ENCODE assay signal across 9 cellular contexts in the genomic region with DNA sequence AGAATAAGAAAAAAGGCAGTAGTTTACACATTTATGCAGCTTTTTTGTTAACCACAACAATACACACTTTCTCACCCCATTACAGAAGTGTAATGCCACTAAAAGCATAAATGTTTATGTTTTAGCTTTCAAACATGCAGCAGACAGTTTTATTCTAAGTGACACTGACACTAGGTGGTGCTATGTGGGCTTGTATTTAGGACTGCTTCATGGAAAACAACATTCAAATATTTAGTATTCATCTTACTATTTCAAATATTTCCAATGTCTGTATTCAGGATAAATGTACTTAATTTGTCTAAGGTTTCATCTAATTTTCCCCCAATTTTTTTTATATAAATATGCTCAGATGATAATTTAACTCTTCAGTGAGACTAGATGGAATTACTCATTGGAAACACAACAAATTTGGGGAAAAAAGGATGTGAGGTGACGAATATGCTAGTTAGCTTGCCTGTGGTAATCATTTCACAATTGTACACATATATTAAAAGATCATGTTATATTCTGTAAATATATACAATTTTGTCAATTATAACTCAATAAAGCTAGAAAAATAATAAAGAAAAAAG.
A peak's percentile ranks its signal among the peaks of the same experiment; 100 is the strongest.
DNase-seq lines count a peak whose midpoint lies in the region; ATAC-seq, FAIRE-seq and TF ChIP-seq lines count a peak whose summit lies in the region.
"Had no signal": no experiment of that assay in that cellular context is flagged by ENCODE, and none has a peak within 500 bp of the region (broad histone marks: within the 10 kb centered on the region; RNA-seq: fewer than 3 reads in every experiment).

No MANE protein-coding gene starts in this region.

- H3K4me1 ChIP-seq in heart left ventricle (no peaks in the 10 kb centered on the region), astrocyte (ENCODE audit: insufficient read depth, low read length) (no peaks in the 10 kb centered on the region), neuronal stem cell (ENCODE audit: control insufficient read depth in 2 of 2, insufficient read depth in 1 of 2, low read depth in 1 of 2, low read length in 2 of 2) (no peaks in the 10 kb centered on the region)

- no peak overlapping the region for H2BK120ac ChIP-seq in neuronal stem cell (ENCODE audit: low read depth, low read length)

- no peak overlapping the region for H2BK5ac ChIP-seq in neuronal stem cell (ENCODE audit: low read length)

- no peak overlapping the region for H3K23ac ChIP-seq in neuronal stem cell (ENCODE audit: low read depth, low read length, poor library complexity)

- H4K20me1 ChIP-seq in astrocyte (ENCODE audit: insufficient read depth, low read length): no peaks in the 10 kb centered on the region

- no peak overlapping the region for H4K8ac ChIP-seq in neuronal stem cell (ENCODE audit: low read depth, low read length)

- TF ChIP-seq CTCF in heart left ventricle (IDR thresholded peaks at IDR 0.05): peak; percentile 39 to 73 (median 54)
- peak; percentile 38 for TF ChIP-seq CTCF in astrocyte (IDR thresholded peaks at IDR 0.05; ENCODE audit: insufficient read depth, low read depth, low read length)

- no peaks in the 10 kb centered on the region for H3K79me1 ChIP-seq in neuronal stem cell (ENCODE audit: low read depth, low read length)

- H3K4me3 Mint-ChIP-seq in astrocyte (ENCODE audit: unreplicated experiment): no peak overlapping the region
- H3K4me3 Mint-ChIP-seq: activated naive CD8-positive, alpha-beta T cell treated with anti-CD3 and anti-CD28 coated beads, Interleukin-2, amount 10 ng/mL, durations not matched to agents 7 days and 5 days had no signal

- no peaks in the 10 kb centered on the region for H3K9me3 ChIP-seq in heart left ventricle
- no peaks in the 10 kb centered on the region for H3K9me3 ChIP-seq in astrocyte (ENCODE audit: insufficient read depth, low read depth, low read length)
- no peaks in the 10 kb centered on the region for H3K9me3 ChIP-seq in neuronal stem cell (replicated peaks in 1 of 2; ENCODE audit: control insufficient read depth in 2 of 2, insufficient read depth in 1 of 2, low read depth in 1 of 2, low read length in 2 of 2)

- no peak overlapping the region for H3K18ac ChIP-seq in neuronal stem cell (ENCODE audit: low read length)

- no peak overlapping the region for H4K91ac ChIP-seq in neuronal stem cell (ENCODE audit: low read depth, low read length, poor library complexity)

- no peak for FAIRE-seq in astrocyte (lab: Jason Lieb, UNC)

- no peak overlapping the region for H3K14ac ChIP-seq in neuronal stem cell (ENCODE audit: low read length)

- no peak overlapping the region for H3K4ac ChIP-seq in neuronal stem cell (ENCODE audit: low read length)

- no peak overlapping the region for H2AFZ ChIP-seq in astrocyte (ENCODE audit: low read depth, low read length)
- no peak overlapping the region for H2AFZ ChIP-seq in neuronal stem cell (ENCODE audit: low read length)

- no peaks in the 10 kb centered on the region for H3K9me3 Mint-ChIP-seq in astrocyte (ENCODE audit: unreplicated experiment)
- H3K9me3 Mint-ChIP-seq: activated naive CD8-positive, alpha-beta T cell treated with anti-CD3 and anti-CD28 coated beads, Interleukin-2, amount 10 ng/mL, durations not matched to agents 7 days and 5 days had no signal

- intact Hi-C loops in heart left ventricle (cut with DNase I): loop anchor here in 8 of 10 donors (1.0 to 5.0 kb wide), 4 partner anchors 237 to 239 kb away; no protein-coding TSS in a partner anchor
- intact Hi-C loops in Right ventricle myocardium superior (cut with DNase I): loop anchor here (10.0 kb wide), 1 partner anchor 237 kb away; no protein-coding TSS in a partner anchor

- H3K4me2 ChIP-seq in astrocyte (ENCODE audit: low read length): no peak overlapping the region
- H3K4me2 ChIP-seq in neuronal stem cell (ENCODE audit: insufficient read depth, low read length, poor library complexity, severe bottlenecking): no peak overlapping the region

- H2AK5ac ChIP-seq in neuronal stem cell (ENCODE audit: low read depth, low read length): no peak overlapping the region

- no peak for ATAC-seq in heart left ventricle
- no peak for ATAC-seq in Right ventricle myocardium superior (ENCODE audit: poor library complexity)

- WGBS in heart left ventricle, 4 donors: 93 to 95% (median 94%) methylated on average over 1 of the region's 1 CpG
- WGBS in neuronal stem cell (ENCODE audit: extremely low coverage in 2 of 2, insufficient read length in 2 of 2, insufficient replicate concordance in 1 of 2), 2 donors: no CpG with 5 or more reads among the region's 1 CpG

- H3K27ac Mint-ChIP-seq in astrocyte (ENCODE audit: unreplicated experiment): no peak overlapping the region
- H3K27ac Mint-ChIP-seq: activated naive CD8-positive, alpha-beta T cell treated with anti-CD3 and anti-CD28 coated beads, Interleukin-2, amount 10 ng/mL, durations not matched to agents 7 days and 5 days had no signal

- no peak overlapping the region for H2BK15ac ChIP-seq in neuronal stem cell (ENCODE audit: low read length)

- no peak for TF ChIP-seq POLR2A in heart left ventricle (IDR thresholded peaks at IDR 0.05)

- H3K36me3 ChIP-seq in heart left ventricle: peaks cover 0 to 68% (median 45%) of the 10 kb centered on the region in 9 donors
- H3K36me3 ChIP-seq in astrocyte (ENCODE audit: insufficient read depth, low read length): peaks cover 14% of the 10 kb centered on the region
- peaks cover 2 to 84% of the 10 kb centered on the region in 2 donors for H3K36me3 ChIP-seq in neuronal stem cell (replicated peaks in 1 of 2; ENCODE audit: control insufficient read depth in 2 of 2, insufficient read depth in 2 of 2, low read length in 2 of 2)

- H3K9ac ChIP-seq in astrocyte (ENCODE audit: low read length) (no peak overlapping the region), neuronal stem cell (ENCODE audit: low read depth, low read length, poor library complexity) (no peak overlapping the region)

- H3K27me3 Mint-ChIP-seq in astrocyte (ENCODE audit: low read depth, unreplicated experiment): no peaks in the 10 kb centered on the region
- H3K27me3 Mint-ChIP-seq: activated naive CD8-positive, alpha-beta T cell treated with anti-CD3 and anti-CD28 coated beads, Interleukin-2, amount 10 ng/mL, durations not matched to agents 7 days and 5 days had no signal

- DNase-seq in heart left ventricle (no peak), Right ventricle myocardium superior (no peak), NCI-H1105 treated with DMSO at 0.1 percent for 48 hours (lab: John Stamatoyannopoulos, UW) (peak; percentile 55), astrocyte (ENCODE audit: low read depth) (peak; percentile 26), kidney glomerular epithelial cell (lab: John Stamatoyannopoulos, UW) (peak; percentile 40), neuronal stem cell (ENCODE audit: low spot score) (no peak), NCI-H524 treated with DMSO at 0.1 percent for 48 hours (lab: John Stamatoyannopoulos, UW) (no peak), occipital lobe (lab: John Stamatoyannopoulos, UW) (no peak)
- DNase-seq: activated naive CD8-positive, alpha-beta T cell treated with anti-CD3 and anti-CD28 coated beads, Interleukin-2, amount 10 ng/mL, durations not matched to agents 7 days and 5 days had no signal

- H2BK12ac ChIP-seq in neuronal stem cell (ENCODE audit: low read length): no peak overlapping the region

- no peaks in the 10 kb centered on the region for H3K27me3 ChIP-seq in heart left ventricle
- no peaks in the 10 kb centered on the region for H3K27me3 ChIP-seq in astrocyte (ENCODE audit: insufficient read depth, low read length)
- no peaks in the 10 kb centered on the region for H3K27me3 ChIP-seq in neuronal stem cell (ENCODE audit: control insufficient read depth in 3 of 3, insufficient read depth in 3 of 3, low read depth in 1 of 3, low read length in 3 of 3)

- H3K27ac ChIP-seq in heart left ventricle: no peak overlapping the region
- H3K27ac ChIP-seq in astrocyte (ENCODE audit: low read depth, low read length): no peak overlapping the region
- H3K27ac ChIP-seq in neuronal stem cell (replicated peaks; ENCODE audit: low read length): no peak overlapping the region

- peaks cover 5% of the 10 kb centered on the region for H3K36me3 Mint-ChIP-seq in astrocyte (ENCODE audit: low read depth, unreplicated experiment)

- peaks cover 5% of the 10 kb centered on the region for H3K4me1 Mint-ChIP-seq in astrocyte (ENCODE audit: low read depth, unreplicated experiment)
- H3K4me1 Mint-ChIP-seq: activated naive CD8-positive, alpha-beta T cell treated with anti-CD3 and anti-CD28 coated beads, Interleukin-2, amount 10 ng/mL, durations not matched to agents 7 days and 5 days had no signal

- no peaks in the 10 kb centered on the region for H3K79me2 ChIP-seq in astrocyte (ENCODE audit: insufficient read depth, low read length)

- H3K4me3 ChIP-seq in heart left ventricle: no peak overlapping the region
- H3K4me3 ChIP-seq in astrocyte (ENCODE audit: insufficient read depth, low read depth, low read length): no peak overlapping the region
- H3K4me3 ChIP-seq in neuronal stem cell (ENCODE audit: low read length in 2 of 2): no peak overlapping the region

Comparison
In these comparisons a context has a peak if more than half of its experiments do, and no peak if none do; other contexts are left out.
1. DNase-seq: peak in NCI-H1105 treated with DMSO at 0.1 percent for 48 hours (single experiment), astrocyte (single experiment) and kidney glomerular epithelial cell (single experiment); none in heart left ventricle (0 of 5), Right ventricle myocardium superior (single experiment), neuronal stem cell (single experiment), NCI-H524 treated with DMSO at 0.1 percent for 48 hours (single experiment) and occipital lobe (single experiment).